ENCODE assay signal across 17 cellular contexts in genomic region chr17:896439-896838, GRCh38.
DNase-seq lines count a peak whose midpoint lies in the region; ATAC-seq and TF ChIP-seq lines count a peak whose summit lies in the region.
"Had no signal": no experiment of that assay in that cellular context is flagged by ENCODE, and none has a peak within 500 bp of the region (broad histone marks: within the 10 kb centered on the region; RNA-seq: fewer than 3 reads in every experiment).

No MANE protein-coding gene starts in this region.

- H3K27ac ChIP-seq in coronary artery (peak overlapping the region; percentile 39 to 41), muscle layer of colon (ENCODE audit: low read depth, low read length) (peak overlapping the region; percentile 57), stomach (peak overlapping the region; percentile 50 to 84 (median 61)), PC-3 (ENCODE audit: low read length) (no peak overlapping the region)

- H3K79me2 ChIP-seq in PC-3 (ENCODE audit: low read length): no peaks in the 10 kb centered on the region

- H3K36me3 Mint-ChIP-seq in HFFc6 (ENCODE audit: low read depth): peaks cover 12% of the 10 kb centered on the region; the same call in 1 of the 2 replicates

- H3K9me3 ChIP-seq in muscle layer of colon (ENCODE audit: low read length) (no peaks in the 10 kb centered on the region), stomach (no peaks in the 10 kb centered on the region), PC-3 (ENCODE audit: low read length) (no peaks in the 10 kb centered on the region)

- H3K4me2 ChIP-seq in PC-3 (ENCODE audit: low read length): no peak overlapping the region

- peaks cover 34% of the 10 kb centered on the region for H3K4me1 ChIP-seq in muscle layer of colon (ENCODE audit: insufficient read depth, low read length)
- peaks cover 0 to 35% (median 18%) of the 10 kb centered on the region in 4 donors for H3K4me1 ChIP-seq in stomach
- no peaks in the 10 kb centered on the region for H3K4me1 ChIP-seq in PC-3 (ENCODE audit: insufficient read depth, low read length)

- ATAC-seq in PC-3: no peak
- ATAC-seq in left lobe of liver: no peak
- ATAC-seq: effector memory CD8-positive, alpha-beta T cell had no signal

- H4K20me1 ChIP-seq in PC-3 (ENCODE audit: low read length): no peaks in the 10 kb centered on the region

- H3K27me3 Mint-ChIP-seq in HFFc6 (ENCODE audit: insufficient read depth): peaks cover 4% of the 10 kb centered on the region; the same call in 1 of the 2 replicates

- intact Hi-C loops in stomach (cut with DNase I; ENCODE audit: low total_unique reads): no loop called here
- intact Hi-C loops in PC-3 (cut with micrococcal nuclease): no loop called here

- TF ChIP-seq CTCF in HFFc6 (IDR thresholded peaks at IDR 0.05) (no peak), coronary artery (IDR thresholded peaks at IDR 0.05) (no peak), stomach (IDR thresholded peaks at IDR 0.05) (no peak), PC-3 (conservative IDR thresholded peaks at IDR 0.05; ENCODE audit: low read depth, low read length) (no peak)

- no peak for TF ChIP-seq POLR2A in stomach (IDR thresholded peaks at IDR 0.05)

- H3K9me3 Mint-ChIP-seq in HFFc6: no peaks in the 10 kb centered on the region
- H3K9me3 Mint-ChIP-seq: activated CD4-positive, alpha-beta T cell treated with anti-CD3 and anti-CD28 coated beads, Interleukin-2, amount 10 ng/mL, durations not matched to agents 7 days and 5 days; effector memory CD8-positive, alpha-beta T cell had no signal

- peaks cover 36% of the 10 kb centered on the region for H3K4me1 Mint-ChIP-seq in HFFc6 (ENCODE audit: low read depth)
- H3K4me1 Mint-ChIP-seq: activated CD4-positive, alpha-beta T cell treated with anti-CD3 and anti-CD28 coated beads, Interleukin-2, amount 10 ng/mL, durations not matched to agents 7 days and 5 days had no signal

- CTCF ChIA-PET in PC-3 (lab: Charles Lee): no interaction called here

- peak overlapping the region; percentile 66; the same call in 1 of the 2 replicates for H3K27ac Mint-ChIP-seq in HFFc6
- H3K27ac Mint-ChIP-seq: activated CD4-positive, alpha-beta T cell treated with anti-CD3 and anti-CD28 coated beads, Interleukin-2, amount 10 ng/mL, durations not matched to agents 7 days and 5 days; effector memory CD8-positive, alpha-beta T cell had no signal

- POLR2A ChIA-PET in PC-3 (lab: Charles Lee; ENCODE audit: unreplicated experiment): no interaction called here

- BruUV-seq in PC-3 (replicated peaks; lab: Mats Ljungman, UMichigan): no TSS peak

- no peak overlapping the region for H3K9ac ChIP-seq in muscle layer of colon (ENCODE audit: low read length)
- H3K9ac ChIP-seq in PC-3 (ENCODE audit: low read length): no peak overlapping the region

- H3K27me3 ChIP-seq in muscle layer of colon (ENCODE audit: control insufficient read depth in 1 of 2, insufficient read depth in 2 of 2, low read length in 2 of 2) (no peaks in the 10 kb centered on the region), stomach (no peaks in the 10 kb centered on the region), PC-3 (ENCODE audit: low read length) (no peaks in the 10 kb centered on the region)

- DNase-seq in HFFc6 (no peak), coronary artery (ENCODE audit: low spot score) (no peak), stomach (no peak), PC-3 (no peak), left lobe of liver (ENCODE audit: low spot score) (no peak), NCI-H524 (lab: John Stamatoyannopoulos, UW) (no peak)
- DNase-seq in stimulated activated CD4-positive, alpha-beta T cell treated with anti-CD3 and anti-CD28 coated beads, Interleukin-2, amount 100 ng/mL, for 48 hours: no peak
- DNase-seq: activated CD4-positive, alpha-beta T cell treated with anti-CD3 and anti-CD28 coated beads, Interleukin-2, amount 10 ng/mL, durations not matched to agents 7 days and 5 days; activated CD8-positive, alpha-beta memory T cell treated with anti-CD3 and anti-CD28 coated beads, Interleukin-2, amount 50 U/mL, for 4 hours; activated gamma-delta T cell; cerebellar nuclear complex; effector memory CD8-positive, alpha-beta T cell; NCI-H146; NCI-H446 treated with DMSO at 0.1 percent for 48 hours; stimulated activated CD4-positive, alpha-beta T cell treated with anti-CD3 and anti-CD28 coated beads, Interleukin-15, amount 100 ng/mL, for 24 hours; stimulated activated naive CD4-positive, alpha-beta T cell had no signal

- H2AFZ ChIP-seq in PC-3 (ENCODE audit: low read length): no peak overlapping the region

- H3K9me2 ChIP-seq in PC-3 (replicated peaks; ENCODE audit: low read length): no peaks in the 10 kb centered on the region

- H3F3A ChIP-seq in PC-3 (ENCODE audit: low read length, unreplicated experiment): no peaks in the 10 kb centered on the region

- no peak overlapping the region for H3K4me3 Mint-ChIP-seq in HFFc6
- H3K4me3 Mint-ChIP-seq: activated CD4-positive, alpha-beta T cell treated with anti-CD3 and anti-CD28 coated beads, Interleukin-2, amount 10 ng/mL, durations not matched to agents 7 days and 5 days; effector memory CD8-positive, alpha-beta T cell had no signal

- no peak for TF ChIP-seq EP300 in stomach (IDR thresholded peaks at IDR 0.05)

- no peaks in the 10 kb centered on the region for H3K36me3 ChIP-seq in muscle layer of colon (ENCODE audit: insufficient read depth, low read length)
- H3K36me3 ChIP-seq in stomach: no peaks in the 10 kb centered on the region
- no peaks in the 10 kb centered on the region for H3K36me3 ChIP-seq in PC-3 (ENCODE audit: low read depth, low read length)

- peak overlapping the region; percentile 56 for H3K4me3 ChIP-seq in coronary artery
- H3K4me3 ChIP-seq in muscle layer of colon (ENCODE audit: low read depth in 1 of 2, low read length in 2 of 2): peak overlapping the region in 1 of 2 donors; percentile 30
- H3K4me3 ChIP-seq in stomach: peak overlapping the region in 1 of 4 donors; percentile 1
- no peak overlapping the region for H3K4me3 ChIP-seq in PC-3 (ENCODE audit: low read length)

- 64 to 72% (median 69%) methylated on average over 12 of the region's 12 CpGs for WGBS in stomach, 5 donors
